Comparison of ENCODE assay signal across 1 cellular context in the genomic region with DNA sequence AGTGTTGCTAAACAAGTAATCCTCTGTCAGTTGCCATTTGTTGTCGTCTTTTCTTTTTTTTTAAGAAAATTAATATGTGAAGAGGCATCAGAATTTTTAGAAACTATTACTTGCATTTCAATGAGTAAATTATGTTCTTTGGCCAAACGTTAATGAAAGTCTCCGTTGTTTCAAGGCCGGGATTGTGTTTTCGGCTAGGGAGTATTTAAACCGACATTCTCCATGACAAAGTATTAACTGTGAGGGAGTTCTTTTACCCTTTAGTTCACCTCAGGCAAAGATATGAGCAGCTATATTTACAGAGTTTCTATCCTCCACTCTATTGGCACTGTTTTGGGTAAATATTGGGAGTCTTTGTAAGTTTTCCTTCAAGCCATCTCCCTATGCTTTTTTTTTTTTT.
TF ChIP-seq lines count a peak whose summit lies in the region.

No MANE protein-coding gene starts in this region.

TF ChIP-seq in SK-N-SH treated with all-trans-retinoic acid at 6 μM for 48 hours, 23 proteins besides CTCF, POLR2A, EP300 and RAD21 (continued from another document):
- no peak for TF ChIP-seq PPARA (CRISPR knock-in tag; IDR thresholded peaks at IDR 0.05; ENCODE audit: borderline replicate concordance)
- no peak for TF ChIP-seq SNAI2 (CRISPR knock-in tag; IDR thresholded peaks at IDR 0.05)
- TF ChIP-seq TCF4 (CRISPR knock-in tag; IDR thresholded peaks at IDR 0.05; ENCODE audit: borderline replicate concordance) = no peak
- no peak for TF ChIP-seq ZNF8 (CRISPR knock-in tag; IDR thresholded peaks at IDR 0.05)
- no peak for TF ChIP-seq GLIS3 (CRISPR knock-in tag; IDR thresholded peaks at IDR 0.05)
- no peak for TF ChIP-seq POU6F1 (CRISPR knock-in tag; IDR thresholded peaks at IDR 0.05; ENCODE audit: borderline replicate concordance, low read depth)
- no peak for TF ChIP-seq ZC3H10 (CRISPR knock-in tag; IDR thresholded peaks at IDR 0.05)
- no peak for TF ChIP-seq ESRRG (CRISPR knock-in tag; IDR thresholded peaks at IDR 0.05)
- TF ChIP-seq TOX (CRISPR knock-in tag; IDR thresholded peaks at IDR 0.05; ENCODE audit: borderline replicate concordance) = no peak
TF ChIP-seq in SK-N-SH treated with all-trans-retinoic acid at 6 μM for 48 hours: peak in this region for 0.
